ENCODE assay signal across 24 cellular contexts in the genomic region with DNA sequence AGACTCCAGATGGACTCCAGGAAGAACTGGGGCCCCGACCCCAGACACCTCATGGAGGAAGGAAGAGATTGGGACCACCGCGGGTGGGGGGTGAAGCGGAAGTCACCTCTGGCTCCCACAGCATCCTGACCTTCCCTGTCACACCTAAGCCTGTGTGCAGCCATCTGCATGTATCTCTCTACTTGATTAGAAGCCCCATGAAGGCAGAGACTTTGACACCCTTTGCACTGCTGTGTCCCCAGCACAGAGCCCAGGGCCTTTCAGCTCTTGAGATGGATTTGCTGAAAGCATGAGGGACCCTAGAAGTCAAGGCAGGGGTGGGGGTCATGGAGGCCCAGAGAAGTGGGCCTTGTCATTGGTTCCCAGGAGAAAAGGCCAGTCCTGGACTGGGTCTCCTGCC. TPM values are rescaled to one million over a fixed set of nuclear protein-coding genes. Genes with fewer than 3 reads are reported as not detected.
A peak's percentile ranks its signal among the peaks of the same experiment; 100 is the strongest.
DNase-seq lines count a peak whose midpoint lies in the region; ATAC-seq, FAIRE-seq and TF ChIP-seq lines count a peak whose summit lies in the region.
"Had no signal": no experiment of that assay in that cellular context is flagged by ENCODE, and none has a peak within 500 bp of the region (broad histone marks: within the 10 kb centered on the region; RNA-seq: fewer than 3 reads in every experiment).

No MANE protein-coding gene starts in this region.

- TF ChIP-seq RAD21 in K562 (CRISPR knock-in tag; conservative IDR thresholded peaks at IDR 0.05 in 1 of 2, IDR thresholded peaks at IDR 0.05 in 1 of 2), result no peak

- H3K4me3 ChIP-seq in right atrium auricular region (no peak overlapping the region), K562 (no peak overlapping the region), neuronal stem cell (ENCODE audit: low read length in 2 of 2) (no peak overlapping the region), upper lobe of left lung (no peak overlapping the region)
- H3K4me3 ChIP-seq: cardiac muscle cell, HAP-1, mucosa of descending colon, tibial nerve had no signal

- peaks cover 6% of the 10 kb centered on the region for H3K36me3 ChIP-seq in right atrium auricular region
- H3K36me3 ChIP-seq in K562 (ENCODE audit: control insufficient read depth, insufficient read depth, low read length), result no peaks in the 10 kb centered on the region
- H3K36me3 ChIP-seq in neuronal stem cell (replicated peaks in 1 of 2; ENCODE audit: control insufficient read depth in 2 of 2, insufficient read depth in 2 of 2, low read length in 2 of 2), result no peaks in the 10 kb centered on the region
- H3K36me3 ChIP-seq in upper lobe of left lung, result peaks cover 0 to 11% (median 2%) of the 10 kb centered on the region in 4 donors
- H3K36me3 ChIP-seq: cardiac muscle cell, HAP-1, tibial nerve had no signal

- no TSS peak for BruUV-seq in K562 (replicated peaks; lab: Mats Ljungman, UMichigan)

- no peak for TF ChIP-seq EP300 in K562 (IDR thresholded peaks at IDR 0.05; ENCODE audit: low read length)
- TF ChIP-seq EP300 in upper lobe of left lung (IDR thresholded peaks at IDR 0.05), result no peak

- peak overlapping the region; percentile 54 for H3K4ac ChIP-seq in neuronal stem cell (ENCODE audit: low read length)

- H2AK5ac ChIP-seq in neuronal stem cell (ENCODE audit: low read depth, low read length), result peak overlapping the region; percentile 99

- DNase-seq in right atrium auricular region (ENCODE audit: low spot score) (no peak), Right ventricle myocardium inferior (ENCODE audit: missing footprints) (no peak), K562 (ENCODE audit: extremely low read depth in 1 of 4, low spot score in 3 of 4) (no peak), neuronal stem cell (ENCODE audit: low spot score) (no peak), upper lobe of left lung (no peak), NCI-H2029 (lab: John Stamatoyannopoulos, UW) (no peak), DMS114 treated with DMSO at 0.1 percent for 48 hours (lab: John Stamatoyannopoulos, UW; ENCODE audit: unreplicated experiment) (no peak), D341Med (ENCODE audit: low spot score) (no peak)
- DNase-seq: activated CD4-positive, alpha-beta memory T cell treated with anti-CD3 and anti-CD28 coated beads, Interleukin-2, amount 10 ng/mL, durations not matched to agents 7 days and 5 days; activated CD4-positive, CD25-positive, alpha-beta regulatory T cell treated with anti-CD3 and anti-CD28 coated beads, Interleukin-2, amount 50 U/mL, for 72 hours; activated naive CD8-positive, alpha-beta T cell treated with anti-CD3 and anti-CD28 coated beads, Interleukin-2, amount 10 ng/mL, durations not matched to agents 7 days and 5 days; cortex of kidney; effector memory CD8-positive, alpha-beta T cell; islet precursor cell; mucosa of descending colon; OCI-M1; stimulated activated naive CD4-positive, alpha-beta T cell treated with Interleukin-2 at 50 U/mL for 16 hours; T-helper 2 cell had no signal

- ATAC-seq in Right ventricle myocardium inferior (no peak), K562 (no peak), upper lobe of left lung (ENCODE audit: low FRiP score in 2 of 2) (no peak)
- ATAC-seq: effector memory CD8-positive, alpha-beta T cell; natural killer cell treated with Interleukin-12 subunit alpha and Interleukin-12 subunit beta and Interleukin-15 and Interleukin-18, amount 100 ng/mL, for 72 hours had no signal

- no peak for FAIRE-seq in K562 (lab: Jason Lieb, UNC)
- FAIRE-seq: astrocyte had no signal

- H2AFZ ChIP-seq in K562 (ENCODE audit: low read depth, low read length) (no peak overlapping the region), neuronal stem cell (ENCODE audit: low read length) (no peak overlapping the region)

- H3K9me3 ChIP-seq in right atrium auricular region, result no peaks in the 10 kb centered on the region
- no peaks in the 10 kb centered on the region for H3K9me3 ChIP-seq in K562 (replicated peaks; ENCODE audit: control insufficient read depth, insufficient read depth, low read depth, low read length)
- H3K9me3 ChIP-seq in neuronal stem cell (replicated peaks in 1 of 2; ENCODE audit: control insufficient read depth in 2 of 2, insufficient read depth in 1 of 2, low read depth in 1 of 2, low read length in 2 of 2), result no peaks in the 10 kb centered on the region
- H3K9me3 ChIP-seq in upper lobe of left lung, result no peaks in the 10 kb centered on the region
- H3K9me3 ChIP-seq: HAP-1, mucosa of descending colon, tibial nerve had no signal

- no peak overlapping the region for H2BK120ac ChIP-seq in neuronal stem cell (ENCODE audit: low read depth, low read length)

- H4K91ac ChIP-seq in neuronal stem cell (ENCODE audit: low read depth, low read length, poor library complexity), result peak overlapping the region; percentile 46

- POLR2A ChIA-PET in K562 (lab: Yijun Ruan, JAX), result interaction anchor here (0.6 to 1.6 kb wide), 5 partner anchors 10 to 200 kb away, joined by 3 to 5 read pairs (median 3); a partner anchor contains a TSS

- no peaks in the 10 kb centered on the region for H4K20me1 ChIP-seq in K562 (replicated peaks; ENCODE audit: control insufficient read depth, insufficient read depth, low read length)

- TF ChIP-seq CTCF in right atrium auricular region (IDR thresholded peaks at IDR 0.05) (no peak), K562 (IDR thresholded peaks at IDR 0.05 in 2 of 3, conservative IDR thresholded peaks at IDR 0.05 in 1 of 3; ENCODE audit: insufficient read depth in 2 of 3, low read depth in 1 of 3, low read length in 3 of 3) (no peak), upper lobe of left lung (IDR thresholded peaks at IDR 0.05) (no peak)

- H3K23ac ChIP-seq in neuronal stem cell (ENCODE audit: low read depth, low read length, poor library complexity), result no peak overlapping the region

- H3K27me3 ChIP-seq in right atrium auricular region, result no peaks in the 10 kb centered on the region
- H3K27me3 ChIP-seq in K562 (ENCODE audit: control insufficient read depth in 2 of 2, insufficient read depth in 2 of 2, low read length in 2 of 2), result no peaks in the 10 kb centered on the region
- H3K27me3 ChIP-seq in neuronal stem cell (ENCODE audit: control insufficient read depth in 3 of 3, insufficient read depth in 3 of 3, low read depth in 1 of 3, low read length in 3 of 3), result no peaks in the 10 kb centered on the region
- no peaks in the 10 kb centered on the region for H3K27me3 ChIP-seq in upper lobe of left lung
- H3K27me3 ChIP-seq: cardiac muscle cell, tibial nerve had no signal

- H3K9ac ChIP-seq in K562 (ENCODE audit: insufficient read depth in 1 of 2, low read depth in 2 of 2, low read length in 2 of 2), result peak overlapping the region in 1 of 2 experiments; percentile 32; a peak in 2 of 4 replicates
- peak overlapping the region; percentile 55 for H3K9ac ChIP-seq in neuronal stem cell (ENCODE audit: low read depth, low read length, poor library complexity)

- H2BK12ac ChIP-seq in neuronal stem cell (ENCODE audit: low read length), result no peak overlapping the region

- 78% methylated on average over 4 of the region's 4 CpGs for WGBS in K562 (ENCODE audit: insufficient coverage, low coverage, missing lambda C conversion rate)
- no CpG with 5 or more reads among the region's 4 CpGs for WGBS in neuronal stem cell (ENCODE audit: extremely low coverage in 2 of 2, insufficient read length in 2 of 2, insufficient replicate concordance in 1 of 2), 2 donors
- 46 to 58% methylated on average over 4 of the region's 4 CpGs for WGBS in upper lobe of left lung, 2 donors

- peaks cover 5% of the 10 kb centered on the region for H3K9me1 ChIP-seq in K562 (ENCODE audit: control insufficient read depth, insufficient read depth, low read length)

- TF ChIP-seq POLR2A in K562 (conservative IDR thresholded peaks at IDR 0.05) (no peak), upper lobe of left lung (IDR thresholded peaks at IDR 0.05) (no peak)

- no peak overlapping the region for H3K4me2 ChIP-seq in K562 (ENCODE audit: insufficient read depth, low read length)
- no peak overlapping the region for H3K4me2 ChIP-seq in neuronal stem cell (ENCODE audit: insufficient read depth, low read length, poor library complexity, severe bottlenecking)

- H3K79me1 ChIP-seq in neuronal stem cell (ENCODE audit: low read depth, low read length), result peaks cover 1% of the 10 kb centered on the region

- peak overlapping the region; percentile 72 for H2BK15ac ChIP-seq in neuronal stem cell (ENCODE audit: low read length)

- H3K27ac ChIP-seq in right atrium auricular region, result peak overlapping the region; percentile 86 to 88
- H3K27ac ChIP-seq in K562 (ENCODE audit: extremely low read depth, low read depth, low read length), result no peak overlapping the region
- H3K27ac ChIP-seq in neuronal stem cell (replicated peaks; ENCODE audit: low read length), result no peak overlapping the region
- peak overlapping the region; percentile 64 to 91 (median 90) for H3K27ac ChIP-seq in upper lobe of left lung
- H3K27ac ChIP-seq: HL-60 had no signal

- intact Hi-C loops in Right ventricle myocardium inferior (cut with DNase I) (loop anchor here (2.0 to 5.0 kb wide), 2 partner anchors 18 to 95 kb away; no protein-coding TSS in a partner anchor), K562 (cut with micrococcal nuclease) (no loop called here)

- H3K18ac ChIP-seq in neuronal stem cell (ENCODE audit: low read length), result peak overlapping the region; percentile 77

- H4K8ac ChIP-seq in neuronal stem cell (ENCODE audit: low read depth, low read length), result no peak overlapping the region

- in situ Hi-C loops in K562 (cut with MboI), result no loop called here

- peak overlapping the region; percentile 20 for H2BK5ac ChIP-seq in neuronal stem cell (ENCODE audit: low read length)

- H3K4me1 ChIP-seq in right atrium auricular region, result peaks cover 0 to 89% of the 10 kb centered on the region in 2 donors
- peaks cover 41 to 73% of the 10 kb centered on the region in 2 experiments for H3K4me1 ChIP-seq in K562 (replicated peaks in 1 of 2; ENCODE audit: control insufficient read depth in 2 of 2, insufficient read depth in 2 of 2, low read length in 2 of 2)
- peaks cover 0 to 3% of the 10 kb centered on the region in 2 donors for H3K4me1 ChIP-seq in neuronal stem cell (ENCODE audit: control insufficient read depth in 2 of 2, insufficient read depth in 1 of 2, low read depth in 1 of 2, low read length in 2 of 2)
- peaks cover 65 to 83% (median 69%) of the 10 kb centered on the region in 4 donors for H3K4me1 ChIP-seq in upper lobe of left lung
- H3K4me1 ChIP-seq: HAP-1 had no signal

- no peaks in the 10 kb centered on the region for H3K79me2 ChIP-seq in K562 (ENCODE audit: control insufficient read depth, insufficient read depth, low read length)

- CTCF ChIA-PET in K562 (lab: Yijun Ruan, JAX; ENCODE audit: low intra/inter-chr PET ratio), result no interaction called here

- no peak overlapping the region for H3K14ac ChIP-seq in neuronal stem cell (ENCODE audit: low read length)

RNA-seq across cellular contexts. Expression of a gene that starts 2.8 kb away (rescaled TPM):
- total RNA-seq in right atrium auricular region (100 to 1,000 TPM; 142 to 511 TPM), Right ventricle myocardium inferior (131 TPM), K562 (2014; rRNA removed) (0.16 and 0.23 TPM in 2 replicates), K562 (2014; rRNA removed; fragmentation: Illumina TruSeq; extraction: Trizol) (0.07 TPM in 1 of 2 replicates, not detected in the other), K562 (2015; rRNA removed; fragmentation: Illumina TruSeq; extraction: Trizol) (0.04 TPM in 1 of 2 replicates, not detected in the other), K562 (2021) (0.40 and 0.51 TPM in 2 replicates), upper lobe of left lung (100 to 1,000 TPM in 4 of 6 donors, 10 to 100 TPM in 2; 45.7 to 378 (median 178) TPM)
- total RNA-seq in K562 (2011; cell fraction: chromatin; rRNA removed; ENCODE audit: low replicate concordance), result 0.51 and 0.69 TPM in 2 replicates
- total RNA-seq in K562 (2011; cell fraction: nucleolus; rRNA removed), result 0.50 and 1.1 TPM in 2 replicates
- not detected in 2 replicates for total RNA-seq in K562 (2011; cell fraction: nucleoplasm; rRNA removed)
- polyA plus RNA-seq in K562 (2011; rRNA removed) (0.14 and 0.27 TPM in 2 replicates), K562 (2014; fragmentation: Illumina TruSeq; extraction: Trizol) (0.24 and 0.28 TPM in 2 replicates), K562 (2014; fragmentation: Nextera tagmentation; extraction: Ambion mirVana) (under 1 TPM in 1 of 2 experiments, not detected in 1; 0.13 TPM), K562 (2014; rRNA removed) (0.13 TPM in 1 of 2 replicates, not detected in the other)
- 0.19 TPM in 2 replicates for polyA plus RNA-seq in K562 (2011; cell fraction: cytosol; rRNA removed)
- 0.21 and 0.33 TPM in 2 replicates for polyA plus RNA-seq in K562 (2011; cell fraction: nucleus; rRNA removed)
- 0.73 and 1.6 TPM in 2 replicates for polyA plus RNA-seq in K562 (2012)
- polyA minus RNA-seq in K562 (2011; rRNA and poly(A)+ RNA removed), result 0.06 TPM in 1 of 2 replicates, not detected in the other
- 0.64 TPM in 1 of 2 replicates, not detected in the other for polyA minus RNA-seq in K562 (2011; cell fraction: cytosol; rRNA and poly(A)+ RNA removed)
- polyA minus RNA-seq in K562 (2011; cell fraction: nucleus; rRNA and poly(A)+ RNA removed), result not detected in 2 replicates
- 0.11 TPM for polyA plus RNA-seq in neuronal stem cell (2013, experiment 1 of 2)
- 0.10 TPM for polyA plus RNA-seq in neuronal stem cell (2013, experiment 2 of 2)

RNA-seq across cellular contexts. Expression of a gene that starts 20.2 kb away (rescaled TPM):
- total RNA-seq in right atrium auricular region (100 to 1,000 TPM; 263 to 398 TPM), Right ventricle myocardium inferior (880 TPM), K562 (2014; rRNA removed) (33.2 and 56.5 TPM in 2 replicates), K562 (2014; rRNA removed; fragmentation: Illumina TruSeq; extraction: Trizol) (15.1 and 22.6 TPM in 2 replicates), K562 (2015; rRNA removed; fragmentation: Illumina TruSeq; extraction: Trizol) (38.7 and 39.0 TPM in 2 replicates), K562 (2021) (67.6 and 71.8 TPM in 2 replicates), upper lobe of left lung (100 to 1,000 TPM; 106 to 239 (median 161) TPM)
- 1.9 and 7.3 TPM in 2 replicates for total RNA-seq in K562 (2011; cell fraction: chromatin; rRNA removed; ENCODE audit: low replicate concordance)
- total RNA-seq in K562 (2011; cell fraction: nucleolus; rRNA removed), result 7.1 and 11.2 TPM in 2 replicates
- total RNA-seq in K562 (2011; cell fraction: nucleoplasm; rRNA removed), result 3.7 and 5.5 TPM in 2 replicates
- polyA plus RNA-seq in K562 (2011; rRNA removed) (37.2 and 44.6 TPM in 2 replicates), K562 (2014; fragmentation: Illumina TruSeq; extraction: Trizol) (68.8 and 76.7 TPM in 2 replicates), K562 (2014; fragmentation: Nextera tagmentation; extraction: Ambion mirVana) (10 to 100 TPM; 10.1 to 38.9 TPM), K562 (2014; rRNA removed) (58.1 and 73.2 TPM in 2 replicates)
- 48.4 and 109 TPM in 2 replicates for polyA plus RNA-seq in K562 (2011; cell fraction: cytosol; rRNA removed)
- 29.2 and 57.2 TPM in 2 replicates for polyA plus RNA-seq in K562 (2011; cell fraction: nucleus; rRNA removed)
- 69.4 and 83.0 TPM in 2 replicates for polyA plus RNA-seq in K562 (2012)
- 10.3 and 14.5 TPM in 2 replicates for polyA minus RNA-seq in K562 (2011; rRNA and poly(A)+ RNA removed)
- 11.4 and 13.5 TPM in 2 replicates for polyA minus RNA-seq in K562 (2011; cell fraction: cytosol; rRNA and poly(A)+ RNA removed)
- polyA minus RNA-seq in K562 (2011; cell fraction: nucleus; rRNA and poly(A)+ RNA removed), result 1.2 and 2.1 TPM in 2 replicates
- polyA plus RNA-seq in neuronal stem cell (2013, experiment 1 of 2), result 36.1 TPM
- 36.6 TPM for polyA plus RNA-seq in neuronal stem cell (2013, experiment 2 of 2)

RNA-seq across cellular contexts. Expression of a gene that starts 42.1 kb away (rescaled TPM):
- total RNA-seq in right atrium auricular region (100 to 1,000 TPM in 1 of 2 donors, 10 to 100 TPM in 1; 68.2 to 106 TPM), Right ventricle myocardium inferior (43.3 TPM), K562 (2014; rRNA removed) (13.0 and 16.0 TPM in 2 replicates), K562 (2014; rRNA removed; fragmentation: Illumina TruSeq; extraction: Trizol) (6.4 and 8.2 TPM in 2 replicates), K562 (2015; rRNA removed; fragmentation: Illumina TruSeq; extraction: Trizol) (16.8 and 17.0 TPM in 2 replicates), K562 (2021) (17.3 and 18.7 TPM in 2 replicates), upper lobe of left lung (100 to 1,000 TPM in 1 of 6 donors, 10 to 100 TPM in 5; 67.3 to 117 (median 85.2) TPM)
- total RNA-seq in K562 (2011; cell fraction: chromatin; rRNA removed; ENCODE audit: low replicate concordance), result 18.9 and 41.8 TPM in 2 replicates
- total RNA-seq in K562 (2011; cell fraction: nucleolus; rRNA removed), result 25.3 and 31.9 TPM in 2 replicates
- total RNA-seq in K562 (2011; cell fraction: nucleoplasm; rRNA removed), result 19.5 and 22.4 TPM in 2 replicates
- polyA plus RNA-seq in K562 (2011; rRNA removed) (23.0 and 23.7 TPM in 2 replicates), K562 (2014; fragmentation: Illumina TruSeq; extraction: Trizol) (14.5 and 15.6 TPM in 2 replicates), K562 (2014; fragmentation: Nextera tagmentation; extraction: Ambion mirVana) (under 1 TPM; 0.13 to 0.20 TPM), K562 (2014; rRNA removed) (16.4 and 19.0 TPM in 2 replicates)
- polyA plus RNA-seq in K562 (2011; cell fraction: cytosol; rRNA removed), result 30.5 and 46.9 TPM in 2 replicates
- 51.3 and 78.0 TPM in 2 replicates for polyA plus RNA-seq in K562 (2011; cell fraction: nucleus; rRNA removed)
- polyA plus RNA-seq in K562 (2012), result 13.2 and 13.7 TPM in 2 replicates
- polyA minus RNA-seq in K562 (2011; rRNA and poly(A)+ RNA removed), result 5.5 and 6.3 TPM in 2 replicates
- 3.5 and 5.2 TPM in 2 replicates for polyA minus RNA-seq in K562 (2011; cell fraction: cytosol; rRNA and poly(A)+ RNA removed)
- 10.4 and 11.2 TPM in 2 replicates for polyA minus RNA-seq in K562 (2011; cell fraction: nucleus; rRNA and poly(A)+ RNA removed)
- 31.0 TPM for polyA plus RNA-seq in neuronal stem cell (2013, experiment 1 of 2)
- 30.5 TPM for polyA plus RNA-seq in neuronal stem cell (2013, experiment 2 of 2)

RNA-seq across cellular contexts. Expression of a gene that starts 54.6 kb away (rescaled TPM):
- total RNA-seq in right atrium auricular region (10 to 100 TPM; 43.9 to 47.0 TPM), Right ventricle myocardium inferior (30.2 TPM), K562 (2014; rRNA removed) (77.1 and 91.1 TPM in 2 replicates), K562 (2014; rRNA removed; fragmentation: Illumina TruSeq; extraction: Trizol) (19.7 and 32.6 TPM in 2 replicates), K562 (2015; rRNA removed; fragmentation: Illumina TruSeq; extraction: Trizol) (52.9 and 54.0 TPM in 2 replicates), K562 (2021) (85.1 and 90.2 TPM in 2 replicates), upper lobe of left lung (100 to 1,000 TPM in 2 of 6 donors, 10 to 100 TPM in 4; 85.1 to 337 (median 95.5) TPM)
- 82.8 and 192 TPM in 2 replicates for total RNA-seq in K562 (2011; cell fraction: chromatin; rRNA removed; ENCODE audit: low replicate concordance)
- total RNA-seq in K562 (2011; cell fraction: nucleolus; rRNA removed), result 117 and 131 TPM in 2 replicates
- 76.6 and 93.6 TPM in 2 replicates for total RNA-seq in K562 (2011; cell fraction: nucleoplasm; rRNA removed)
- polyA plus RNA-seq in K562 (2011; rRNA removed) (59.2 and 65.5 TPM in 2 replicates), K562 (2014; fragmentation: Illumina TruSeq; extraction: Trizol) (86.4 and 87.8 TPM in 2 replicates), K562 (2014; fragmentation: Nextera tagmentation; extraction: Ambion mirVana) (1 to 10 TPM in 1 of 2 experiments, under 1 TPM in 1; 0.84 to 2.0 TPM), K562 (2014; rRNA removed) (61.4 and 63.1 TPM in 2 replicates)
- 77.6 and 147 TPM in 2 replicates for polyA plus RNA-seq in K562 (2011; cell fraction: cytosol; rRNA removed)
- polyA plus RNA-seq in K562 (2011; cell fraction: nucleus; rRNA removed), result 83.8 and 119 TPM in 2 replicates
- polyA plus RNA-seq in K562 (2012), result 59.3 and 62.8 TPM in 2 replicates
- polyA minus RNA-seq in K562 (2011; rRNA and poly(A)+ RNA removed), result 31.3 and 52.3 TPM in 2 replicates
- 47.3 and 50.9 TPM in 2 replicates for polyA minus RNA-seq in K562 (2011; cell fraction: cytosol; rRNA and poly(A)+ RNA removed)
- polyA minus RNA-seq in K562 (2011; cell fraction: nucleus; rRNA and poly(A)+ RNA removed), result 28.5 and 31.4 TPM in 2 replicates
- polyA plus RNA-seq in neuronal stem cell (2013, experiment 1 of 2), result 30.2 TPM
- polyA plus RNA-seq in neuronal stem cell (2013, experiment 2 of 2), result 32.1 TPM

RNA-seq across cellular contexts. Expression of a gene that starts 59.6 kb away (rescaled TPM):
- 10 to 100 TPM; 31.7 to 59.0 TPM for total RNA-seq in right atrium auricular region
- total RNA-seq in Right ventricle myocardium inferior, result 21.9 TPM
- total RNA-seq in K562 (2011; cell fraction: chromatin; rRNA removed; ENCODE audit: low replicate concordance), result 24.9 and 89.8 TPM in 2 replicates
- total RNA-seq in K562 (2011; cell fraction: nucleolus; rRNA removed), result 90.4 and 100 TPM in 2 replicates
- 52.6 and 55.0 TPM in 2 replicates for total RNA-seq in K562 (2011; cell fraction: nucleoplasm; rRNA removed)
- 25.5 and 47.2 TPM in 2 replicates for total RNA-seq in K562 (2014; rRNA removed)
- total RNA-seq in K562 (2014; rRNA removed; fragmentation: Illumina TruSeq; extraction: Trizol), result 2.8 and 6.6 TPM in 2 replicates
- 17.2 and 19.0 TPM in 2 replicates for total RNA-seq in K562 (2015; rRNA removed; fragmentation: Illumina TruSeq; extraction: Trizol)
- total RNA-seq in K562 (2021), result 43.1 and 47.1 TPM in 2 replicates
- polyA plus RNA-seq in K562 (2011; rRNA removed), result 14.0 and 19.4 TPM in 2 replicates
- polyA plus RNA-seq in K562 (2011; cell fraction: cytosol; rRNA removed), result 30.0 and 73.0 TPM in 2 replicates
- polyA plus RNA-seq in K562 (2011; cell fraction: nucleus; rRNA removed), result 34.4 and 63.8 TPM in 2 replicates
- 26.5 and 52.2 TPM in 2 replicates for polyA plus RNA-seq in K562 (2012)
- 15.4 and 34.0 TPM in 2 replicates for polyA plus RNA-seq in K562 (2014; fragmentation: Illumina TruSeq; extraction: Trizol)
- 1 to 10 TPM; 2.6 to 3.4 TPM for polyA plus RNA-seq in K562 (2014; fragmentation: Nextera tagmentation; extraction: Ambion mirVana)
- 26.0 and 42.6 TPM in 2 replicates for polyA plus RNA-seq in K562 (2014; rRNA removed)
- 7.5 and 10.6 TPM in 2 replicates for polyA minus RNA-seq in K562 (2011; rRNA and poly(A)+ RNA removed)
- polyA minus RNA-seq in K562 (2011; cell fraction: cytosol; rRNA and poly(A)+ RNA removed), result 30.9 and 50.2 TPM in 2 replicates
- 24.7 and 25.8 TPM in 2 replicates for polyA minus RNA-seq in K562 (2011; cell fraction: nucleus; rRNA and poly(A)+ RNA removed)
- polyA plus RNA-seq in neuronal stem cell (2013, experiment 1 of 2), result 11.3 TPM
- polyA plus RNA-seq in neuronal stem cell (2013, experiment 2 of 2), result 12.7 TPM
- 100 to 1,000 TPM in 1 of 6 donors, 10 to 100 TPM in 5; 41.3 to 105 (median 56.2) TPM for total RNA-seq in upper lobe of left lung

Comparison
In these comparisons a context has a peak if more than half of its experiments do, and no peak if none do; other contexts are left out.
1. H3K27ac ChIP-seq: peak in right atrium auricular region (2 of 2) and upper lobe of left lung (4 of 4); none in K562 (single experiment) and neuronal stem cell (single experiment).
2. RNA of a gene that starts 2.8 kb away (total RNA-seq): 142 to 511 TPM in right atrium auricular region, 45.7 to 378 TPM in upper lobe of left lung and 131 TPM in Right ventricle myocardium inferior (single experiment); 0.04 to 1.1 TPM in K562; every median in the first group is over 10 times any median in the second.